ENCODE assay signal across 9 cellular contexts in genomic region chr10:63699785-63700184, GRCh38.
A peak's percentile ranks its signal among the peaks of the same experiment; 100 is the strongest.
DNase-seq lines count a peak whose midpoint lies in the region; ATAC-seq lines count a peak whose summit lies in the region.
"Had no signal": no experiment of that assay in that cellular context is flagged by ENCODE, and none has a peak within 500 bp of the region (broad histone marks: within the 10 kb centered on the region; RNA-seq: fewer than 3 reads in every experiment).

No MANE protein-coding gene starts in this region.

- ATAC-seq in GM19023 (IDR thresholded peaks at IDR 0.05; ENCODE audit: unreplicated experiment) (no peak), HG03039 (IDR thresholded peaks at IDR 0.05; ENCODE audit: unreplicated experiment) (no peak)

- DNase-seq in A172 (ENCODE audit: low spot score) (peak; percentile 55), NCI-H446 treated with DMSO at 0.1 percent for 48 hours (lab: John Stamatoyannopoulos, UW) (peak; percentile 16), dermis microvascular lymphatic vessel endothelial cell (ENCODE audit: low read depth in 2 of 2) (peak; percentile 67 to 76), myocyte (ENCODE audit: low read depth) (peak; percentile 48), cerebellar cortex (ENCODE audit: low spot score) (no peak)
- no peak for DNase-seq in activated CD4-positive, CD25-positive, alpha-beta regulatory T cell (lab: John Stamatoyannopoulos, UW)
- DNase-seq: activated effector memory CD4-positive, alpha-beta T cell treated with Interleukin-2 at 50 U/mL for 16 hours had no signal

Comparison
In these comparisons a context has a peak if more than half of its experiments do, and no peak if none do; other contexts are left out.
1. DNase-seq: peak in A172 (single experiment), NCI-H446 treated with DMSO at 0.1 percent for 48 hours (single experiment), dermis microvascular lymphatic vessel endothelial cell (2 of 2) and myocyte (single experiment); none in cerebellar cortex (single experiment) and activated CD4-positive, CD25-positive, alpha-beta regulatory T cell (0 of 4).